8 cellular contexts compared by ENCODE assay signal in the genomic region with DNA sequence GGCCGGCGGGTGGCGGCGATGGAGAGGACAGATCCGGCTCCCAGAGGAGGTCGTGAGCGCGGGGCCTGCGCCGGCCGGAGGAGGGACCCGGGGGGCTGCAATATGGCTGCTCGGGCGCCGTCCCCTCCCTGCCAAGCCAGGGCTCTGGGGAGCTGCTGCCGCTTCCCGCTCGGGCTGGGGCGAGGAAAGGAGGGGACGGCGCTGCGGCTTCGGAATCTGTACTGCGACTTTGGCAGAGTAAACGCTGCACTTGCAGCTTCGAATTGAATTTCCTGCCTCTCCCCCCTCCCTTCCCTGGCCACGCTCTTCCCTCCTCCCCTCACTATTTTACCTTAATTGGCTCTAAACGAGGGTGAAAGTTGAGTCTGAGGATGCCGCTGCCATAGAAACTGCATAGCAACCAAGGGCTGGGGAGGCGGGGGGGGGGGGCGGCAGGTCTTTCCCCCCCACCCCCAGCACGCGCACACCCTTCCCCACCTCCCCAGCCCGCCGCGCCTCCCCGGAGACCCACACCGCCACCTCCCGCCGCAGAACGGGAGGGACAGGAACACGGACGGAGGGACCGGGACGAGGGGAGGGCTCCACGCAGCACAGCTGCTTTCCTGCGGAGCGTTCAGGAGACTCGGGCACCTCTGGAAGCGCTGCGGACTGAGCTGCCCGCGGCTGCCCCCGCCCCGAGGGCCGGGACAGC.
DNase-seq lines count a peak whose midpoint lies in the region; ATAC-seq and TF ChIP-seq lines count a peak whose summit lies in the region.

No MANE protein-coding gene starts in this region.

- ATAC-seq in activated CD8-positive, alpha-beta memory T cell treated with anti-CD3 and anti-CD28 coated beads, Interleukin-2, amount 10 ng/mL, durations not matched to agents 7 days and 5 days, result peak; percentile 69
- ATAC-seq in esophagus mucosa, result peak; percentile 35
- peak; percentile 85 for ATAC-seq in naive thymus-derived CD4-positive, alpha-beta T cell

- peaks cover 40% of the 10 kb centered on the region for H3K27me3 Mint-ChIP-seq in activated CD8-positive, alpha-beta memory T cell treated with anti-CD3 and anti-CD28 coated beads, Interleukin-2, amount 10 ng/mL, durations not matched to agents 7 days and 5 days
- peaks cover 0 to 40% (median 7%) of the 10 kb centered on the region in 5 donors for H3K27me3 Mint-ChIP-seq in naive thymus-derived CD4-positive, alpha-beta T cell

- H3K27me3 ChIP-seq in HL-60 (ENCODE audit: insufficient read depth, poor library complexity, severe bottlenecking) (peaks cover 13% of the 10 kb centered on the region), tibial nerve (peaks cover 0 to 58% of the 10 kb centered on the region in 2 donors)
- no peaks in the 10 kb centered on the region for H3K27me3 ChIP-seq in naive thymus-derived CD4-positive, alpha-beta T cell (ENCODE audit: control insufficient read depth in 2 of 2, insufficient read depth in 2 of 2, low read length in 2 of 2)

- 1% methylated on average over 41 to 51 of the region's 56 CpGs for WGBS in tibial nerve, 2 donors

- no peaks in the 10 kb centered on the region for H3K36me3 ChIP-seq in naive thymus-derived CD4-positive, alpha-beta T cell (ENCODE audit: control insufficient read depth in 2 of 3, insufficient read depth in 3 of 3, low read length in 3 of 3)
- no peaks in the 10 kb centered on the region for H3K36me3 ChIP-seq in tibial nerve

- H3K4me1 Mint-ChIP-seq in activated CD8-positive, alpha-beta memory T cell treated with anti-CD3 and anti-CD28 coated beads, Interleukin-2, amount 10 ng/mL, durations not matched to agents 7 days and 5 days, result peaks cover 4% of the 10 kb centered on the region
- H3K4me1 Mint-ChIP-seq in naive thymus-derived CD4-positive, alpha-beta T cell, result peaks cover 7 to 24% (median 8%) of the 10 kb centered on the region in 7 donors

- peak overlapping the region; percentile 19 for H3K4me3 ChIP-seq in HL-60 (replicated peaks; ENCODE audit: insufficient read depth, low read length)
- peak overlapping the region; percentile 47 for H3K4me3 ChIP-seq in naive thymus-derived CD4-positive, alpha-beta T cell (ENCODE audit: low read length)
- H3K4me3 ChIP-seq in tibial nerve, result peak overlapping the region; percentile 3 to 55 (median 46)

- no peaks in the 10 kb centered on the region for H3K9me3 ChIP-seq in naive thymus-derived CD4-positive, alpha-beta T cell (ENCODE audit: control insufficient read depth in 2 of 3, low read length in 3 of 3)
- H3K9me3 ChIP-seq in tibial nerve, result no peaks in the 10 kb centered on the region

- TF ChIP-seq CTCF in HL-60 (IDR thresholded peaks at IDR 0.05; ENCODE audit: insufficient read depth, low read length) (no peak), tibial nerve (IDR thresholded peaks at IDR 0.05) (no peak)

- no peaks in the 10 kb centered on the region for H3K9me3 Mint-ChIP-seq in activated CD8-positive, alpha-beta memory T cell treated with anti-CD3 and anti-CD28 coated beads, Interleukin-2, amount 10 ng/mL, durations not matched to agents 7 days and 5 days (ENCODE audit: low read depth)
- peaks cover 0 to 1% (median 0%) of the 10 kb centered on the region in 11 donors for H3K9me3 Mint-ChIP-seq in naive thymus-derived CD4-positive, alpha-beta T cell

- TF ChIP-seq POLR2A in tibial nerve (IDR thresholded peaks at IDR 0.05) (no peak), erythroblast (IDR thresholded peaks at IDR 0.05; ENCODE audit: low read length) (no peak)

- no peak overlapping the region for H3K27ac ChIP-seq in HL-60 (replicated peaks)
- peak overlapping the region; percentile 6 for H3K27ac ChIP-seq in naive thymus-derived CD4-positive, alpha-beta T cell (ENCODE audit: low read depth, low read length)
- no peak overlapping the region for H3K27ac ChIP-seq in tibial nerve

- CTCF ChIA-PET in activated CD8-positive, alpha-beta memory T cell treated with anti-CD3 and anti-CD28 coated beads, Interleukin-2, amount 10 ng/mL, durations not matched to agents 7 days and 5 days (lab: Charles Lee), result interaction anchor here (0.9 kb wide), 1 partner anchor 87 kb away, joined by 4 read pairs; no protein-coding TSS in a partner anchor
- CTCF ChIA-PET in naive thymus-derived CD4-positive, alpha-beta T cell (lab: Charles Lee), result interaction anchor here (1.4 kb wide), 1 partner anchor 13 kb away, joined by 3 read pairs; no protein-coding TSS in a partner anchor

- no peak overlapping the region for H3K27ac Mint-ChIP-seq in activated CD8-positive, alpha-beta memory T cell treated with anti-CD3 and anti-CD28 coated beads, Interleukin-2, amount 10 ng/mL, durations not matched to agents 7 days and 5 days
- peak overlapping the region in 4 of 9 donors; percentile 31 to 79 (median 62) for H3K27ac Mint-ChIP-seq in naive thymus-derived CD4-positive, alpha-beta T cell

- peaks cover 3 to 4% of the 10 kb centered on the region in 2 donors for H3K4me1 ChIP-seq in naive thymus-derived CD4-positive, alpha-beta T cell (ENCODE audit: control insufficient read depth in 2 of 2, insufficient read depth in 2 of 2, low read length in 2 of 2)
- peaks cover 0 to 19% (median 7%) of the 10 kb centered on the region in 4 donors for H3K4me1 ChIP-seq in tibial nerve

- POLR2A ChIA-PET in naive thymus-derived CD4-positive, alpha-beta T cell (lab: Charles Lee), result interaction anchor here (0.5 to 1.9 kb wide), 3 partner anchors 73 to 521 kb away, joined by 3 to 4 read pairs (median 3); a partner anchor contains a TSS

- H3K4me3 Mint-ChIP-seq in activated CD8-positive, alpha-beta memory T cell treated with anti-CD3 and anti-CD28 coated beads, Interleukin-2, amount 10 ng/mL, durations not matched to agents 7 days and 5 days, result peak overlapping the region; percentile 65
- H3K4me3 Mint-ChIP-seq in naive thymus-derived CD4-positive, alpha-beta T cell, result peak overlapping the region; percentile 70 to 95 (median 90)

- DNase-seq in NCI-H82 (lab: John Stamatoyannopoulos, UW) (peak; percentile 32), NCI-H82 treated with DMSO at 0.1 percent for 48 hours (lab: John Stamatoyannopoulos, UW; ENCODE audit: unreplicated experiment) (no peak), HL-60 (ENCODE audit: low read depth in 1 of 2, low spot score in 1 of 2) (no peak), tibial nerve (ENCODE audit: low spot score in 2 of 2) (no peak), erythroblast (lab: John Stamatoyannopoulos, UW) (no peak)
- DNase-seq in activated CD8-positive, alpha-beta memory T cell treated with anti-CD3 and anti-CD28 coated beads, Interleukin-2, amount 10 ng/mL, durations not matched to agents 7 days and 5 days, result no peak
- DNase-seq in naive thymus-derived CD4-positive, alpha-beta T cell, result peak; percentile 13 to 59 (median 34)

- TF ChIP-seq EP300 in tibial nerve (IDR thresholded peaks at IDR 0.05), result no peak

- H3K36me3 Mint-ChIP-seq in activated CD8-positive, alpha-beta memory T cell treated with anti-CD3 and anti-CD28 coated beads, Interleukin-2, amount 10 ng/mL, durations not matched to agents 7 days and 5 days, result no peaks in the 10 kb centered on the region
- H3K36me3 Mint-ChIP-seq in naive thymus-derived CD4-positive, alpha-beta T cell, result no peaks in the 10 kb centered on the region

- intact Hi-C loops in naive thymus-derived CD4-positive, alpha-beta T cell (cut with micrococcal nuclease), result loop anchor here (1.0 to 5.0 kb wide), 5 partner anchors 45 to 126 kb away; no protein-coding TSS in a partner anchor

Comparison
In these comparisons a context has a peak if more than half of its experiments do, and no peak if none do; other contexts are left out.
1. DNase-seq: peak in NCI-H82 (single experiment) and naive thymus-derived CD4-positive, alpha-beta T cell (9 of 9); none in NCI-H82 treated with DMSO at 0.1 percent for 48 hours (single experiment), HL-60 (0 of 2), activated CD8-positive, alpha-beta memory T cell treated with anti-CD3 and anti-CD28 coated beads, Interleukin-2, amount 10 ng/mL, durations not matched to agents 7 days and 5 days (single experiment), tibial nerve (0 of 2) and erythroblast (0 of 2).
2. ATAC-seq: peak in every context shown above with its lines; median percentile 85 in naive thymus-derived CD4-positive, alpha-beta T cell; 69 in activated CD8-positive, alpha-beta memory T cell treated with anti-CD3 and anti-CD28 coated beads, Interleukin-2, amount 10 ng/mL, durations not matched to agents 7 days and 5 days; 35 in esophagus mucosa.
3. Peak in every context shown above with its lines, with median percentiles within 50 percentile points of each other: H3K4me3 ChIP-seq.